Comparison of ENCODE assay signal across 1 cellular context in the genomic region with DNA sequence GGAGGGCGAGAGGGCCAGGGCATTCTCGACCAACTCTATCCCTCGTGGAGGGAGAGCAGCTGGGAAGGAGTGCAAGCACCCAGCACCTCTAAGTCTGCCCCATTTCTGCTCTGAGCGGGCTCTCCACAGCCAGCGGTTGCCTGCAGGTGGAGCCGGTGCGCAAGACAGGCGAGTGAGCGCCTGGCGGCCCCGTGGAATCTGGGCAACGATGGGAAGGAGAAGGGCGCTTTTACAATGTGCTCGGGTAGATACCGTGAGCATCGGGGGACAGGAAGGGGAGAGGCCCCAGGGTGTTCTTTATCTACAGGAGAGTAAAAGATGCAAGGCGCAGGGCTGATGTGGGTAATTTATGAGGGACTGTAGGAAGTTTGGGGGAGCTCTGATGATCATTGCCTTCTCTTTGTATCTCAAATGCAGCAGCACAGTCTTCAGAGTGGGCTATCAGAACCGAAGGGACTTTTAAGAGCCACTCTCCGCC.
A peak's percentile ranks its signal among the peaks of the same experiment; 100 is the strongest.
TF ChIP-seq lines count a peak whose summit lies in the region.

No MANE protein-coding gene starts in this region.

TF ChIP-seq in liver, 16 proteins besides CTCF, POLR2A, EP300 and RAD21 (continued from another document):
- TF ChIP-seq JUND (IDR thresholded peaks at IDR 0.05) (no peak), HNF4A (conservative IDR thresholded peaks at IDR 0.05) (no peak), SP1 (IDR thresholded peaks at IDR 0.05) (no peak), YY1 (IDR thresholded peaks at IDR 0.05) (peak; percentile 23), NR2F2 (IDR thresholded peaks at IDR 0.05) (peak; percentile 23)
- TF ChIP-seq, protein P1, sequence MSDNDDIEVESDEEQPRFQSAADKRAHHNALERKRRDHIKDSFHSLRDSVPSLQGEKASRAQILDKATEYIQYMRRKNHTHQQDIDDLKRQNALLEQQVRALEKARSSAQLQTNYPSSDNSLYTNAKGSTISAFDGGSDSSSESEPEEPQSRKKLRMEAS (IDR thresholded peaks at IDR 0.05): peak; percentile 46
